ENCODE assay signal across 1 cellular context in genomic region chr12:124565071-124565491, GRCh38.
TF ChIP-seq lines count a peak whose summit lies in the region.

No MANE protein-coding gene starts in this region.

TF ChIP-seq in A549, 52 proteins besides CTCF, POLR2A, EP300 and RAD21 (continued from another document):
- no peak for TF ChIP-seq REST (IDR thresholded peaks at IDR 0.05)
